ENCODE assay signal across 1 cellular context in the genomic region with DNA sequence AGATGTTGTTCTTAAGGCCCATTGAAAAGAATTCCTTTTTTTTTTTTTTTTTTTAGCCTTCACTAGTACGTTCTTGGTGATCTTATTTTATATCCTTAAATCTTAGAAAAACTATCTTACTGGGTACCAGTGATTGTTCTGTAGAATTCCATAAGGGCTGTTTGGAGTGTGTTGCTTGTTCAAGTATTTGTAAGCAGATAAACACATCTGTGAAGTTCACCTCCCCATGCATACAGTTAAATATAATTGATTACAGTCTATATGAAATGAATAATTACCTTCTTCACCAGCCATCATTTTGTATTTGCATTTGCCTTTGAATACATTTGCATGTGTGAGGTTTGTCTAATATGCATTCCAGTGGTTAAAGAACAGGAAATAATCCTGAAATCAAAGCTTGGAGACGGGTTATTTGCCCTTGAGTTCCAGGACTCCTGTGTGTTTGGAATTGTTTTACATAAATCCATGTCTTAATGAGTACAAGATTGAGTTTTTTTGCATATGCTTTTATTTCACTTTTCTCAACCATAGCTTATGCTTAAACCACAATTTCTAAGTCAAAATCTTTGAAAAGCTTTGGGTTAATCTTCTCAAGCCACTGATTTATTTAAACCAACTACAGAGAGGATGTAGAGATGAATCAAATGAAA.
TF ChIP-seq lines count a peak whose summit lies in the region.

No MANE protein-coding gene starts in this region.

TF ChIP-seq in GM23338, 12 proteins besides CTCF, POLR2A, EP300 and RAD21 (continued from another document):
- TF ChIP-seq, protein P1, sequence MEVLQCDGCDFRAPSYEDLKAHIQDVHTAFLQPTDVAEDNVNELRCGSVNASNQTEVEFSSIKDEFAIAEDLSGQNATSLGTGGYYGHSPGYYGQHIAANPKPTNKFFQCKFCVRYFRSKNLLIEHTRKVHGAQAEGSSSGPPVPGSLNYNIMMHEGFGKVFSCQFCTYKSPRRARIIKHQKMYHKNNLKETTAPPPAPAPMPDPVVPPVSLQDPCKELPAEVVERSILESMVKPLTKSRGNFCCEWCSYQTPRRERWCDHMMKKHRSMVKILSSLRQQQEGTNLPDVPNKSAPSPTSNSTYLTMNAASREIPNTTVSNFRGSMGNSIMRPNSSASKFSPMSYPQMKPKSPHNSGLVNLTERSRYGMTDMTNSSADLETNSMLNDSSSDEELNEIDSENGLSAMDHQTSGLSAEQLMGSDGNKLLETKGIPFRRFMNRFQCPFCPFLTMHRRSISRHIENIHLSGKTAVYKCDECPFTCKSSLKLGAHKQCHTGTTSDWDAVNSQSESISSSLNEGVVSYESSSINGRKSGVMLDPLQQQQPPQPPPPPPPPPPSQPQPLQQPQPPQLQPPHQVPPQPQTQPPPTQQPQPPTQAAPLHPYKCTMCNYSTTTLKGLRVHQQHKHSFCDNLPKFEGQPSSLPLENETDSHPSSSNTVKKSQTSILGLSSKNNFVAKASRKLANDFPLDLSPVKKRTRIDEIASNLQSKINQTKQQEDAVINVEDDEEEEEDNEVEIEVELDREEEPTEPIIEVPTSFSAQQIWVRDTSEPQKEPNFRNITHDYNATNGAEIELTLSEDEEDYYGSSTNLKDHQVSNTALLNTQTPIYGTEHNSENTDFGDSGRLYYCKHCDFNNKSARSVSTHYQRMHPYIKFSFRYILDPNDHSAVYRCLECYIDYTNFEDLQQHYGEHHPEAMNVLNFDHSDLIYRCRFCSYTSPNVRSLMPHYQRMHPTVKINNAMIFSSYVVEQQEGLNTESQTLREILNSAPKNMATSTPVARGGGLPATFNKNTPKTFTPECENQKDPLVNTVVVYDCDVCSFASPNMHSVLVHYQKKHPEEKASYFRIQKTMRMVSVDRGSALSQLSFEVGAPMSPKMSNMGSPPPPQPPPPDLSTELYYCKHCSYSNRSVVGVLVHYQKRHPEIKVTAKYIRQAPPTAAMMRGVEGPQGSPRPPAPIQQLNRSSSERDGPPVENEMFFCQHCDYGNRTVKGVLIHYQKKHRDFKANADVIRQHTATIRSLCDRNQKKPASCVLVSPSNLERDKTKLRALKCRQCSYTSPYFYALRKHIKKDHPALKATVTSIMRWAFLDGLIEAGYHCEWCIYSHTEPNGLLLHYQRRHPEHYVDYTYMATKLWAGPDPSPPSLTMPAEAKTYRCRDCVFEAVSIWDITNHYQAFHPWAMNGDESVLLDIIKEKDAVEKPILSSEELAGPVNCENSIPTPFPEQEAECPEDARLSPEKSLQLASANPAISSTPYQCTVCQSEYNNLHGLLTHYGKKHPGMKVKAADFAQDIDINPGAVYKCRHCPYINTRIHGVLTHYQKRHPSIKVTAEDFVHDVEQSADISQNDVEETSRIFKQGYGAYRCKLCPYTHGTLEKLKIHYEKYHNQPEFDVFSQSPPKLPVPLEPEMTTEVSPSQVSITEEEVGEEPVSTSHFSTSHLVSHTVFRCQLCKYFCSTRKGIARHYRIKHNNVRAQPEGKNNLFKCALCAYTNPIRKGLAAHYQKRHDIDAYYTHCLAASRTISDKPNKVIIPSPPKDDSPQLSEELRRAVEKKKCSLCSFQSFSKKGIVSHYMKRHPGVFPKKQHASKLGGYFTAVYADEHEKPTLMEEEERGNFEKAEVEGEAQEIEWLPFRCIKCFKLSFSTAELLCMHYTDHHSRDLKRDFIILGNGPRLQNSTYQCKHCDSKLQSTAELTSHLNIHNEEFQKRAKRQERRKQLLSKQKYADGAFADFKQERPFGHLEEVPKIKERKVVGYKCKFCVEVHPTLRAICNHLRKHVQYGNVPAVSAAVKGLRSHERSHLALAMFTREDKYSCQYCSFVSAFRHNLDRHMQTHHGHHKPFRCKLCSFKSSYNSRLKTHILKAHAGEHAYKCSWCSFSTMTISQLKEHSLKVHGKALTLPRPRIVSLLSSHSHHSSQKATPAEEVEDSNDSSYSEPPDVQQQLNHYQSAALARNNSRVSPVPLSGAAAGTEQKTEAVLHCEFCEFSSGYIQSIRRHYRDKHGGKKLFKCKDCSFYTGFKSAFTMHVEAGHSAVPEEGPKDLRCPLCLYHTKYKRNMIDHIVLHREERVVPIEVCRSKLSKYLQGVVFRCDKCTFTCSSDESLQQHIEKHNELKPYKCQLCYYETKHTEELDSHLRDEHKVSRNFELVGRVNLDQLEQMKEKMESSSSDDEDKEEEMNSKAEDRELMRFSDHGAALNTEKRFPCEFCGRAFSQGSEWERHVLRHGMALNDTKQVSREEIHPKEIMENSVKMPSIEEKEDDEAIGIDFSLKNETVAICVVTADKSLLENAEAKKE (CRISPR knock-in tag; IDR thresholded peaks at IDR 0.05) = no peak
- no peak for TF ChIP-seq NANOG (IDR thresholded peaks at IDR 0.05; ENCODE audit: borderline replicate concordance)
- TF ChIP-seq EZH2 (IDR thresholded peaks at IDR 0.05; ENCODE audit: low read depth, unreplicated experiment) = no peak
- TF ChIP-seq, protein P2, sequence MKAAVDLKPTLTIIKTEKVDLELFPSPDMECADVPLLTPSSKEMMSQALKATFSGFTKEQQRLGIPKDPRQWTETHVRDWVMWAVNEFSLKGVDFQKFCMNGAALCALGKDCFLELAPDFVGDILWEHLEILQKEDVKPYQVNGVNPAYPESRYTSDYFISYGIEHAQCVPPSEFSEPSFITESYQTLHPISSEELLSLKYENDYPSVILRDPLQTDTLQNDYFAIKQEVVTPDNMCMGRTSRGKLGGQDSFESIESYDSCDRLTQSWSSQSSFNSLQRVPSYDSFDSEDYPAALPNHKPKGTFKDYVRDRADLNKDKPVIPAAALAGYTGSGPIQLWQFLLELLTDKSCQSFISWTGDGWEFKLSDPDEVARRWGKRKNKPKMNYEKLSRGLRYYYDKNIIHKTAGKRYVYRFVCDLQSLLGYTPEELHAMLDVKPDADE (IDR thresholded peaks at IDR 0.05) = no peak
